ENCODE assay signal across 8 cellular contexts in genomic region chr18:57434536-57435494, GRCh38. TPM values are rescaled to one million over a fixed set of nuclear protein-coding genes. Genes with fewer than 3 reads are reported as not detected.
DNase-seq lines count a peak whose midpoint lies in the region; ATAC-seq and TF ChIP-seq lines count a peak whose summit lies in the region.

ONECUT2 (plus strand) TSS chr18:57435374; CDS start chr18:57435717, 343 bp downstream.

- TF ChIP-seq CTCF in foreskin fibroblast (IDR thresholded peaks at IDR 0.05; ENCODE audit: low read depth, low read length) = no peak
- no peak for TF ChIP-seq CTCF in neural cell (IDR thresholded peaks at IDR 0.05; ENCODE audit: poor library complexity, severe bottlenecking)

- peaks cover 43% of the 10 kb centered on the region for H3K4me1 ChIP-seq in stomach smooth muscle (ENCODE audit: control insufficient read depth, insufficient read depth, low read length)

- H3K36me3 ChIP-seq in neural cell (ENCODE audit: insufficient read depth, low read length) = no peaks in the 10 kb centered on the region
- H3K36me3 ChIP-seq in stomach smooth muscle (ENCODE audit: control insufficient read depth in 2 of 2, insufficient read depth in 2 of 2, low read length in 2 of 2) = no peaks in the 10 kb centered on the region

- peak; percentile 99 for DNase-seq in AG08396 (ENCODE audit: low spot score)
- peak; percentile 51 for DNase-seq in LHCN-M2 (ENCODE audit: low read depth)
- peak; percentile 97 to 99 for DNase-seq in SHP77 (lab: John Stamatoyannopoulos, UW)
- DNase-seq in activated gamma-delta T cell treated with Interleukin-2 at 50 U/mL for 16 hours = peak; percentile 37
- peak; percentile 94 to 98 for DNase-seq in foreskin fibroblast

- H2AFZ ChIP-seq in neural cell (ENCODE audit: low read depth, low read length) = peak within 1 kb of the TSS; percentile 19

- peak within 1 kb of the TSS; percentile 92 for H3K4me2 ChIP-seq in neural cell (ENCODE audit: low read length)

- peaks cover 4% of the 10 kb centered on the region for H3F3A ChIP-seq in neural cell (ENCODE audit: insufficient read depth, low read length, poor library complexity, severe bottlenecking)

- peak; percentile 31 for TF ChIP-seq RAD21 in neural cell (conservative IDR thresholded peaks at IDR 0.05)

- H3K9me3 ChIP-seq in neural cell (ENCODE audit: low read length) (no peaks in the 10 kb centered on the region), stomach smooth muscle (ENCODE audit: control insufficient read depth in 2 of 2, low read length in 2 of 2) (peaks cover 0 to 3% of the 10 kb centered on the region in 2 donors)

- peak; percentile 96 for ATAC-seq in GM21381 (IDR thresholded peaks at IDR 0.05; ENCODE audit: unreplicated experiment)

- no peak for TF ChIP-seq EP300 in neural cell (conservative IDR thresholded peaks at IDR 0.05; ENCODE audit: poor library complexity, severe bottlenecking)

- H3K79me2 ChIP-seq in neural cell (replicated peaks; ENCODE audit: insufficient read depth, low read length) = no peaks in the 10 kb centered on the region

- peaks cover 3% of the 10 kb centered on the region for H4K20me1 ChIP-seq in neural cell (ENCODE audit: insufficient read depth)

- H3K9me2 ChIP-seq in neural cell (ENCODE audit: insufficient read depth, low read length) = no peaks in the 10 kb centered on the region

- H3K27ac ChIP-seq in neural cell (ENCODE audit: low read length) (no peak within 1 kb of the TSS), stomach smooth muscle (ENCODE audit: low read length) (no peak within 1 kb of the TSS)

- peaks cover 76% of the 10 kb centered on the region for H3K27me3 ChIP-seq in neural cell (ENCODE audit: insufficient read depth, low read depth, low read length)
- peaks cover 80 to 92% of the 10 kb centered on the region in 2 donors for H3K27me3 ChIP-seq in stomach smooth muscle (ENCODE audit: control insufficient read depth in 1 of 2, insufficient read depth in 2 of 2, low read length in 2 of 2)

- peak within 1 kb of the TSS; percentile 95 for H3K9ac ChIP-seq in neural cell (ENCODE audit: low read length)
- no peak within 1 kb of the TSS for H3K9ac ChIP-seq in stomach smooth muscle (ENCODE audit: low read length in 2 of 2)

- peak within 1 kb of the TSS; percentile 50 to 62 for H3K4me3 ChIP-seq in foreskin fibroblast (ENCODE audit: low read depth in 1 of 2, low read length in 2 of 2)
- H3K4me3 ChIP-seq in neural cell (ENCODE audit: low read length) = peak within 1 kb of the TSS; percentile 81
- peak within 1 kb of the TSS; percentile 74 to 82 for H3K4me3 ChIP-seq in stomach smooth muscle (ENCODE audit: low read length in 2 of 2)

TF ChIP-seq in neural cell, 6 proteins besides CTCF, POLR2A, EP300 and RAD21:
- TF ChIP-seq POLR2AphosphoS5 (IDR thresholded peaks at IDR 0.05) (peak; percentile 67), SMC3 (conservative IDR thresholded peaks at IDR 0.05; ENCODE audit: poor library complexity) (no peak), REST (IDR thresholded peaks at IDR 0.05; ENCODE audit: borderline replicate concordance) (no peak), EZH2 (IDR thresholded peaks at IDR 0.05; ENCODE audit: borderline replicate concordance, insufficient read depth, low read length, poor library complexity, severe bottlenecking) (peak; percentile 44), TAF1 (IDR thresholded peaks at IDR 0.05; ENCODE audit: low read depth) (peak; percentile 67), MXI1 (conservative IDR thresholded peaks at IDR 0.05; ENCODE audit: poor library complexity, severe bottlenecking) (no peak)

RNA-seq across cellular contexts. Expression of gene ONECUT2, which starts in this region (rescaled TPM):
- under 0.01 TPM in 2 replicates for total RNA-seq in LHCN-M2 (2014; rRNA removed)
- under 0.01 TPM for polyA plus RNA-seq in LHCN-M2 (2012)
- polyA plus RNA-seq in neural cell = 3.9 and 4.3 TPM in 2 replicates
- polyA minus RNA-seq in neural cell = 20.2 and 27.1 TPM in 2 replicates

Comparison
In these comparisons a context has a peak if more than half of its experiments do, and no peak if none do; other contexts are left out.
1. Peak in DNase-seq in LHCN-M2; RNA of the gene not detected or under 1 TPM.
2. DNase-seq: peak in every context shown above with its lines; median percentile 99 in AG08396; 98 in SHP77; 96 in foreskin fibroblast; 51 in LHCN-M2; 37 in activated gamma-delta T cell treated with Interleukin-2 at 50 U/mL for 16 hours.